14 cellular contexts compared by ENCODE assay signal in genomic region chr3:38354588-38355344, GRCh38. TPM values are rescaled to one million over a fixed set of nuclear protein-coding genes. Genes with fewer than 3 reads are reported as not detected.
DNase-seq lines count a peak whose midpoint lies in the region; ATAC-seq and TF ChIP-seq lines count a peak whose summit lies in the region.
"Had no signal": no experiment of that assay in that cellular context is flagged by ENCODE, and none has a peak within 500 bp of the region (broad histone marks: within the 10 kb centered on the region; RNA-seq: fewer than 3 reads in every experiment).

No MANE protein-coding gene starts in this region.

- DNase-seq in H4 (ENCODE audit: low spot score) = peak; percentile 53
- DNase-seq in NCI-H2171 treated with DMSO at 0.1 percent for 48 hours (lab: John Stamatoyannopoulos, UW) = peak; percentile 64
- DNase-seq in cardiac fibroblast (ENCODE audit: low read depth in 2 of 2) = peak; percentile 73 to 76
- peak; percentile 31 for DNase-seq in non-pigmented ciliary epithelial cell (ENCODE audit: low read depth)
- no peak for DNase-seq in CD4-positive, alpha-beta T cell
- DNase-seq in activated T-cell treated with anti-CD3 and anti-CD28 coated beads, Interleukin-2, amount 50 U/mL, for 4 hours = no peak
- DNase-seq in KG1 (lab: John Stamatoyannopoulos, UW) = no peak
- DNase-seq: NCI-H2081, psoas muscle, uterus had no signal

- intact Hi-C loops in CD4-positive, alpha-beta T cell (cut with DNase I, micrococcal nuclease) = no loop called here

- POLR2A ChIA-PET in CD4-positive, alpha-beta T cell (lab: Charles Lee) = no interaction called here

- no peak overlapping the region for H3K27ac Mint-ChIP-seq in CD4-positive, alpha-beta T cell

- H3K27ac ChIP-seq in CD4-positive, alpha-beta T cell (ENCODE audit: low read depth, low read length) = no peak overlapping the region
- H3K27ac ChIP-seq: adrenal gland, esophagus muscularis mucosa, psoas muscle, uterus had no signal

- H3K27me3 Mint-ChIP-seq in CD4-positive, alpha-beta T cell = no peaks in the 10 kb centered on the region
- H3K27me3 Mint-ChIP-seq in activated T-cell treated with anti-CD3 and anti-CD28 coated beads, Interleukin-2, amount 50 U/mL, for 4 hours (ENCODE audit: low read depth) = no peaks in the 10 kb centered on the region

- no peak for TF ChIP-seq CTCF in cardiac fibroblast (IDR thresholded peaks at IDR 0.05; ENCODE audit: low read depth, low read length)
- no peak for TF ChIP-seq CTCF in CD4-positive, alpha-beta T cell (IDR thresholded peaks at IDR 0.05)

- no peaks in the 10 kb centered on the region for H3K9me3 ChIP-seq in CD4-positive, alpha-beta T cell (ENCODE audit: control insufficient read depth, low read length)
- H3K9me3 ChIP-seq: adrenal gland, esophagus muscularis mucosa, psoas muscle, uterus had no signal

- CTCF ChIA-PET in CD4-positive, alpha-beta T cell (lab: Charles Lee) = no interaction called here

- H3K36me3 Mint-ChIP-seq in CD4-positive, alpha-beta T cell (ENCODE audit: low read depth) = no peaks in the 10 kb centered on the region
- no peaks in the 10 kb centered on the region for H3K36me3 Mint-ChIP-seq in activated T-cell treated with anti-CD3 and anti-CD28 coated beads, Interleukin-2, amount 50 U/mL, for 4 hours (ENCODE audit: insufficient read depth)

- H3K4me3 Mint-ChIP-seq in CD4-positive, alpha-beta T cell = no peak overlapping the region
- H3K4me3 Mint-ChIP-seq in activated T-cell treated with anti-CD3 and anti-CD28 coated beads, Interleukin-2, amount 50 U/mL, for 4 hours = no peak overlapping the region

- H3K4me1 Mint-ChIP-seq in CD4-positive, alpha-beta T cell (ENCODE audit: low read depth) = no peaks in the 10 kb centered on the region
- no peaks in the 10 kb centered on the region for H3K4me1 Mint-ChIP-seq in activated T-cell treated with anti-CD3 and anti-CD28 coated beads, Interleukin-2, amount 50 U/mL, for 4 hours (ENCODE audit: low read depth)

- H3K4me3 ChIP-seq in cardiac fibroblast (replicated peaks in 1 of 2; ENCODE audit: low read depth in 2 of 2, low read length in 2 of 2) = no peak overlapping the region
- H3K4me3 ChIP-seq: adrenal gland, esophagus muscularis mucosa, lung, psoas muscle, uterus had no signal

- H3K27me3 ChIP-seq in CD4-positive, alpha-beta T cell (ENCODE audit: control insufficient read depth, insufficient read depth, low read length) = no peaks in the 10 kb centered on the region
- H3K27me3 ChIP-seq: adrenal gland, esophagus muscularis mucosa, uterus had no signal

- no peaks in the 10 kb centered on the region for H3K9me3 Mint-ChIP-seq in CD4-positive, alpha-beta T cell
- no peaks in the 10 kb centered on the region for H3K9me3 Mint-ChIP-seq in activated T-cell treated with anti-CD3 and anti-CD28 coated beads, Interleukin-2, amount 50 U/mL, for 4 hours

- no peak for ATAC-seq in HG02973 (IDR thresholded peaks at IDR 0.05; ENCODE audit: unreplicated experiment)
- ATAC-seq in CD4-positive, alpha-beta T cell (ENCODE audit: poor library complexity) = no peak
- ATAC-seq in activated T-cell treated with anti-CD3 and anti-CD28 coated beads, Interleukin-2, amount 50 U/mL, for 4 hours = no peak
- ATAC-seq: psoas muscle had no signal

RNA-seq across cellular contexts. Expression of gene XYLB, which starts 8.2 kb away (rescaled TPM):
- total RNA-seq in H4 (2014; rRNA removed; shearing (Covaris generic)) = 0.08 and 1.3 TPM in 2 replicates
- under 1 TPM; 0.25 to 0.59 TPM for total RNA-seq in CD4-positive, alpha-beta T cell
- 1 to 10 TPM; 4.2 to 6.4 (median 5.9) TPM for total RNA-seq in activated T-cell treated with anti-CD3 and anti-CD28 coated beads, Interleukin-2, amount 50 U/mL, for 4 hours

Comparison
In these comparisons a context has a peak if more than half of its experiments do, and no peak if none do; other contexts are left out.
1. DNase-seq: peak in H4 (single experiment), NCI-H2171 treated with DMSO at 0.1 percent for 48 hours (single experiment), cardiac fibroblast (2 of 2) and non-pigmented ciliary epithelial cell (single experiment); none in CD4-positive, alpha-beta T cell (0 of 10), activated T-cell treated with anti-CD3 and anti-CD28 coated beads, Interleukin-2, amount 50 U/mL, for 4 hours (single experiment) and KG1 (single experiment).